Comparison of ENCODE assay signal across 2 cellular contexts in the genomic region with DNA sequence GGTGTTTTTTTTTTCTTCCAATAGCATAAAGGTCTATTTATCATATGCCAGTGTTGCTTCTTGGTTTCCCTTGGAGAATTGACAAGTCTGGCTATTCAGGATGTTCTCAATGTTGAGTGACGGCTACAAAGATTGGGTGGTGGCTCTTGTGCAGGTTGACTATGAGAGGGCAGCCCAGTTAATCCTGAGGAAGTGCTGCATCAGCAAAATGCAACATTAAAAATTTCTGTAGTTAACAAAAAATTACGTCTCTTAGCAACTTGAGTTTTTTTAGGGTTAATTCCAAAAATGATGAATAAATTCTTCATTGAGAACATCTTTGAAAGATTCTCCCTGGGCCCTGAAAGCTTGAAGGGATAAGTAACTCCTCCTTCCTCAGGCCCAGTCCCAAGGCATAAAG.
TF ChIP-seq lines count a peak whose summit lies in the region.

No MANE protein-coding gene starts in this region.

TF ChIP-seq in HepG2, 621 proteins besides CTCF, POLR2A, EP300 and RAD21 (continued from another document):
- TF ChIP-seq, protein P1, sequence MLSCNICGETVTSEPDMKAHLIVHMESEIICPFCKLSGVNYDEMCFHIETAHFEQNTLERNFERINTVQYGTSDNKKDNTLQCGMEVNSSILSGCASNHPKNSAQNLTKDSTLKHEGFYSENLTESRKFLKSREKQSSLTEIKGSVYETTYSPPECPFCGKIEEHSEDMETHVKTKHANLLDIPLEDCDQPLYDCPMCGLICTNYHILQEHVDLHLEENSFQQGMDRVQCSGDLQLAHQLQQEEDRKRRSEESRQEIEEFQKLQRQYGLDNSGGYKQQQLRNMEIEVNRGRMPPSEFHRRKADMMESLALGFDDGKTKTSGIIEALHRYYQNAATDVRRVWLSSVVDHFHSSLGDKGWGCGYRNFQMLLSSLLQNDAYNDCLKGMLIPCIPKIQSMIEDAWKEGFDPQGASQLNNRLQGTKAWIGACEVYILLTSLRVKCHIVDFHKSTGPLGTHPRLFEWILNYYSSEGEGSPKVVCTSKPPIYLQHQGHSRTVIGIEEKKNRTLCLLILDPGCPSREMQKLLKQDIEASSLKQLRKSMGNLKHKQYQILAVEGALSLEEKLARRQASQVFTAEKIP (CRISPR knock-in tag; IDR thresholded peaks at IDR 0.05; ENCODE audit: borderline replicate concordance), result no peak

TF ChIP-seq in K562, 482 proteins besides CTCF, POLR2A, EP300 and RAD21 (continued from another document):
- TF ChIP-seq, protein P2, sequence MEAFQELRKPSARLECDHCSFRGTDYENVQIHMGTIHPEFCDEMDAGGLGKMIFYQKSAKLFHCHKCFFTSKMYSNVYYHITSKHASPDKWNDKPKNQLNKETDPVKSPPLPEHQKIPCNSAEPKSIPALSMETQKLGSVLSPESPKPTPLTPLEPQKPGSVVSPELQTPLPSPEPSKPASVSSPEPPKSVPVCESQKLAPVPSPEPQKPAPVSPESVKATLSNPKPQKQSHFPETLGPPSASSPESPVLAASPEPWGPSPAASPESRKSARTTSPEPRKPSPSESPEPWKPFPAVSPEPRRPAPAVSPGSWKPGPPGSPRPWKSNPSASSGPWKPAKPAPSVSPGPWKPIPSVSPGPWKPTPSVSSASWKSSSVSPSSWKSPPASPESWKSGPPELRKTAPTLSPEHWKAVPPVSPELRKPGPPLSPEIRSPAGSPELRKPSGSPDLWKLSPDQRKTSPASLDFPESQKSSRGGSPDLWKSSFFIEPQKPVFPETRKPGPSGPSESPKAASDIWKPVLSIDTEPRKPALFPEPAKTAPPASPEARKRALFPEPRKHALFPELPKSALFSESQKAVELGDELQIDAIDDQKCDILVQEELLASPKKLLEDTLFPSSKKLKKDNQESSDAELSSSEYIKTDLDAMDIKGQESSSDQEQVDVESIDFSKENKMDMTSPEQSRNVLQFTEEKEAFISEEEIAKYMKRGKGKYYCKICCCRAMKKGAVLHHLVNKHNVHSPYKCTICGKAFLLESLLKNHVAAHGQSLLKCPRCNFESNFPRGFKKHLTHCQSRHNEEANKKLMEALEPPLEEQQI (IDR thresholded peaks at IDR 0.05), result no peak
- TF ChIP-seq MAFF (IDR thresholded peaks at IDR 0.05; ENCODE audit: low read length) (peak; percentile 85), RBBP5 (IDR thresholded peaks at IDR 0.05; ENCODE audit: borderline replicate concordance, insufficient read depth, low read length, poor library complexity, severe bottlenecking) (no peak), POU5F1 (IDR thresholded peaks at IDR 0.05; ENCODE audit: borderline replicate concordance, low read depth, low read length, partially characterized antibody) (no peak), FOXA3 (CRISPR knock-in tag; conservative IDR thresholded peaks at IDR 0.05 in 1 of 2, IDR thresholded peaks at IDR 0.05 in 1 of 2) (no peak), CBX8 (IDR thresholded peaks at IDR 0.05; ENCODE audit: borderline replicate concordance, extremely low read depth, low read depth, low read length, poor library complexity, severe bottlenecking) (no peak), C11orf30 (IDR thresholded peaks at IDR 0.05; ENCODE audit: low read depth) (peak; percentile 62), PTBP1 (IDR thresholded peaks at IDR 0.05; ENCODE audit: low read depth, low read length) (no peak), ZNF354B (CRISPR knock-in tag; IDR thresholded peaks at IDR 0.05) (no peak), SP1 (CRISPR knock-in tag; IDR thresholded peaks at IDR 0.05) (no peak), DPF2 (IDR thresholded peaks at IDR 0.05) (no peak)
- TF ChIP-seq, protein P3, sequence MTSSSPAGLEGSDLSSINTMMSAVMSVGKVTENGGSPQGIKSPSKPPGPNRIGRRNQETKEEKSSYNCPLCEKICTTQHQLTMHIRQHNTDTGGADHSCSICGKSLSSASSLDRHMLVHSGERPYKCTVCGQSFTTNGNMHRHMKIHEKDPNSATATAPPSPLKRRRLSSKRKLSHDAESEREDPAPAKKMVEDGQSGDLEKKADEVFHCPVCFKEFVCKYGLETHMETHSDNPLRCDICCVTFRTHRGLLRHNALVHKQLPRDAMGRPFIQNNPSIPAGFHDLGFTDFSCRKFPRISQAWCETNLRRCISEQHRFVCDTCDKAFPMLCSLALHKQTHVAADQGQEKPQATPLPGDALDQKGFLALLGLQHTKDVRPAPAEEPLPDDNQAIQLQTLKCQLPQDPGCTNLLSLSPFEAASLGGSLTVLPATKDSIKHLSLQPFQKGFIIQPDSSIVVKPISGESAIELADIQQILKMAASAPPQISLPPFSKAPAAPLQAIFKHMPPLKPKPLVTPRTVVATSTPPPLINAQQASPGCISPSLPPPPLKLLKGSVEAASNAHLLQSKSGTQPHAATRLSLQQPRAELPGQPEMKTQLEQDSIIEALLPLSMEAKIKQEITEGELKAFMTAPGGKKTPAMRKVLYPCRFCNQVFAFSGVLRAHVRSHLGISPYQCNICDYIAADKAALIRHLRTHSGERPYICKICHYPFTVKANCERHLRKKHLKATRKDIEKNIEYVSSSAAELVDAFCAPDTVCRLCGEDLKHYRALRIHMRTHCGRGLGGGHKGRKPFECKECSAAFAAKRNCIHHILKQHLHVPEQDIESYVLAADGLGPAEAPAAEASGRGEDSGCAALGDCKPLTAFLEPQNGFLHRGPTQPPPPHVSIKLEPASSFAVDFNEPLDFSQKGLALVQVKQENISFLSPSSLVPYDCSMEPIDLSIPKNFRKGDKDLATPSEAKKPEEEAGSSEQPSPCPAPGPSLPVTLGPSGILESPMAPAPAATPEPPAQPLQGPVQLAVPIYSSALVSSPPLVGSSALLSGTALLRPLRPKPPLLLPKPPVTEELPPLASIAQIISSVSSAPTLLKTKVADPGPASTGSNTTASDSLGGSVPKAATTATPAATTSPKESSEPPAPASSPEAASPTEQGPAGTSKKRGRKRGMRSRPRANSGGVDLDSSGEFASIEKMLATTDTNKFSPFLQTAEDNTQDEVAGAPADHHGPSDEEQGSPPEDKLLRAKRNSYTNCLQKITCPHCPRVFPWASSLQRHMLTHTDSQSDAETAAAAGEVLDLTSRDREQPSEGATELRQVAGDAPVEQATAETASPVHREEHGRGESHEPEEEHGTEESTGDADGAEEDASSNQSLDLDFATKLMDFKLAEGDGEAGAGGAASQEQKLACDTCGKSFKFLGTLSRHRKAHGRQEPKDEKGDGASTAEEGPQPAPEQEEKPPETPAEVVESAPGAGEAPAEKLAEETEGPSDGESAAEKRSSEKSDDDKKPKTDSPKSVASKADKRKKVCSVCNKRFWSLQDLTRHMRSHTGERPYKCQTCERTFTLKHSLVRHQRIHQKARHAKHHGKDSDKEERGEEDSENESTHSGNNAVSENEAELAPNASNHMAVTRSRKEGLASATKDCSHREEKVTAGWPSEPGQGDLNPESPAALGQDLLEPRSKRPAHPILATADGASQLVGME (CRISPR knock-in tag; IDR thresholded peaks at IDR 0.05), result no peak
- TF ChIP-seq, protein P4, sequence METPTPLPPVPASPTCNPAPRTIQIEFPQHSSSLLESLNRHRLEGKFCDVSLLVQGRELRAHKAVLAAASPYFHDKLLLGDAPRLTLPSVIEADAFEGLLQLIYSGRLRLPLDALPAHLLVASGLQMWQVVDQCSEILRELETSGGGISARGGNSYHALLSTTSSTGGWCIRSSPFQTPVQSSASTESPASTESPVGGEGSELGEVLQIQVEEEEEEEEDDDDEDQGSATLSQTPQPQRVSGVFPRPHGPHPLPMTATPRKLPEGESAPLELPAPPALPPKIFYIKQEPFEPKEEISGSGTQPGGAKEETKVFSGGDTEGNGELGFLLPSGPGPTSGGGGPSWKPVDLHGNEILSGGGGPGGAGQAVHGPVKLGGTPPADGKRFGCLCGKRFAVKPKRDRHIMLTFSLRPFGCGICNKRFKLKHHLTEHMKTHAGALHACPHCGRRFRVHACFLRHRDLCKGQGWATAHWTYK (CRISPR knock-in tag; IDR thresholded peaks at IDR 0.05), result no peak
- TF ChIP-seq, protein P5, sequence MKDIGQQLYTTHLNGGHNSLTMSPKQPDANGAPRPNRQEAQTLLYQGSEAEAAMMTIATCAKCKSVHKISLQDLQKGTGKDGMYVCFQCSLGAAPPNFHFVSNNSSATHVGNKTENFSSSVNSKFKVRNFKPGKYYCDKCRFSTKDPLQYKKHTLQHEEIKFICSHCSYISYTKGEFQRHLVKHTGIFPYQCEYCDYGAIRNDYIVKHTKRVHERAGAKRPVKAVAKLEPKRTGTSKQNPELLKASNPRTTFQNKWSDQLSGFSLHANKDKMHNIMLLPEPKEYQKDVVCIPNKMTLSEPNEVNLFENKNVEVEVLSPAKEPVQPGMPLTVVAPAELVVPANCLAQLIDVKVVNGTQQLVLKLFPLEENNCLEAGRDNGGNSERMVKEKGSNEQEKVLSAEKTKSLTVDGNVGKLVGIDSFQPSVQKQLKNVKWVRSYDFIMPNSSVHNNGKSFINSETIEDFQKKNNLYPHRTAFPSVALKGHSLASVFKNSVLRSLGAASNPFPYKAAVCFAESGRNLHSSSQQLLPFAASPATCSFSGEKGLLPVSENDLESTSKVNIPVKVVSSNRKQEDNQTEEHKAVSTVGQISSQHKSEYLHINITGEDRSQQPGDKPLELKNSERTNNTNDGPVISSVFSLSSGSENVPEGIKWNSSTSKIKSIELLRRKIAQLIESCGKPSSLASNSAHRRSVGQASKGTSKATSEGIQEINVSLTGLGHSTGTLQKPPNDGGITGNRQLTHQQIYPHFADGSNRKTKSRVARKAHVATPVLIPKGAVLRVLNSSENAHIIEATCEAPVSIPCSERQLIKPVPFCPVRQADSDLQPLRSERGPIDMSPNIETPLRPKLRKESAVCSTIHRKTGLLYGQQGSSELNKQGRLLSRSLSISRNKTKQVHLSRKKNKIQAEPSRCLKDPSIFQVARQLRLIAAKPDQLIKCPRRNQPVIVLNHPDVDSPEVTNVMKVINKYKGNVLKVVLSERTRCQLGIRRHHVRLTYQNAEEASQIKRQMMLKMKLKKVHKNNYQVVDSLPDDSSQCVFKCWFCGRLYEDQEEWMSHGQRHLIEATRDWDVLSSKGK (CRISPR knock-in tag; IDR thresholded peaks at IDR 0.05), result no peak
TF ChIP-seq in K562: peak in this region for 5.
